2 cellular contexts compared by ENCODE assay signal in genomic region chr5:162163663-162164062, GRCh38.
TF ChIP-seq lines count a peak whose summit lies in the region.

No MANE protein-coding gene starts in this region.

TF ChIP-seq in GM23338, 12 proteins besides CTCF, POLR2A, EP300 and RAD21 (continued from another document):
- TF ChIP-seq REST (IDR thresholded peaks at IDR 0.05; ENCODE audit: unreplicated experiment) (no peak), NANOG (IDR thresholded peaks at IDR 0.05; ENCODE audit: borderline replicate concordance) (no peak), ZNF114 (CRISPR knock-in tag; IDR thresholded peaks at IDR 0.05) (no peak), ZNF331 (CRISPR knock-in tag; IDR thresholded peaks at IDR 0.05; ENCODE audit: low read depth) (no peak), JUNB (IDR thresholded peaks at IDR 0.05; ENCODE audit: unreplicated experiment) (no peak)

TF ChIP-seq in H1, 55 proteins besides CTCF, POLR2A, EP300 and RAD21 (continued from another document):
- no peak for TF ChIP-seq TBP (IDR thresholded peaks at IDR 0.05; ENCODE audit: low read depth, low read length)
- no peak for TF ChIP-seq ASH2L (IDR thresholded peaks at IDR 0.05; ENCODE audit: low read length)
- TF ChIP-seq JUND (IDR thresholded peaks at IDR 0.05; ENCODE audit: low read length): no peak
- no peak for TF ChIP-seq JUN (IDR thresholded peaks at IDR 0.05; ENCODE audit: low read depth, low read length)
- TF ChIP-seq SAP30 (IDR thresholded peaks at IDR 0.05; ENCODE audit: insufficient read depth, insufficient replicate concordance, low read length): no peak
- TF ChIP-seq CEBPB (IDR thresholded peaks at IDR 0.05; ENCODE audit: low read depth, low read length): no peak
- no peak for TF ChIP-seq ATF2 (IDR thresholded peaks at IDR 0.05; ENCODE audit: low read length)
- TF ChIP-seq BACH1 (IDR thresholded peaks at IDR 0.05; ENCODE audit: low read length): no peak
